ENCODE assay signal across 34 cellular contexts in the genomic region with DNA sequence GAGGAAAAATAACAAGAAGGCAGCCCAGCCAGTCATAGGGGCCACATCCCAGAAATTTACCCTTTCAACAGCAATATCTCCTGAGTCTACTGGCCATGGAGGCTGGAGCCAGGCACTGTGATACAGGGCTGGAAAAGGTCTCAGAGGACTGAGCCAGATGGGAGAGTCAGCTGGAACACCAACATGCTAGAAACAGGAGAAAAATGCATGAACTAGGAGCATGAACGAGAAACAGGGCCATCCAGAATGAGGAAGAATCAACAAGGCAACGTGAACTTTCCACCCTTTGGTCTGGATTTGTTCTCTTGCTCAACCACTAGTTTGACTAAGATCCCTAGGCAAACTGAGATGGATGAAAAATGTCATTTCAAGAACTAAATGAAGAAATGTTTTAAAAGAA. TPM values are rescaled to one million over a fixed set of nuclear protein-coding genes. Genes with fewer than 3 reads are reported as not detected.
DNase-seq lines count a peak whose midpoint lies in the region; ATAC-seq, FAIRE-seq and TF ChIP-seq lines count a peak whose summit lies in the region.
"Had no signal": no experiment of that assay in that cellular context is flagged by ENCODE, and none has a peak within 500 bp of the region (broad histone marks: within the 10 kb centered on the region; RNA-seq: fewer than 3 reads in every experiment).

No MANE protein-coding gene starts in this region.

- POLR2A ChIA-PET in PC-3 (lab: Charles Lee; ENCODE audit: unreplicated experiment), result no interaction called here

- H3K36me3 ChIP-seq in adipocyte (ENCODE audit: control insufficient read depth, insufficient read depth, low read length, severe bottlenecking) (no peaks in the 10 kb centered on the region), kidney (ENCODE audit: control insufficient read depth in 1 of 2, insufficient read depth in 2 of 2, low read length in 2 of 2) (no peaks in the 10 kb centered on the region), skeletal muscle tissue (ENCODE audit: control insufficient read depth in 3 of 3, insufficient read depth in 3 of 3, low read length in 3 of 3) (peaks cover 0 to 2% (median 0%) of the 10 kb centered on the region in 3 donors), PC-3 (ENCODE audit: low read depth, low read length) (no peaks in the 10 kb centered on the region)
- H3K36me3 ChIP-seq: gastrocnemius medialis had no signal

- H3K4me2 ChIP-seq in PC-3 (ENCODE audit: low read length), result no peak overlapping the region
- H3K4me2 ChIP-seq: A549, GM23338 had no signal

- ATAC-seq in HG02970 (IDR thresholded peaks at IDR 0.05; ENCODE audit: low FRiP score, unreplicated experiment) (no peak), PC-3 (no peak)
- ATAC-seq: A549; activated CD8-positive, alpha-beta memory T cell treated with anti-CD3 and anti-CD28 coated beads, Interleukin-2, amount 10 ng/mL, durations not matched to agents 7 days and 5 days; activated T-cell treated with anti-CD3 and anti-CD28 coated beads, Interleukin-2, amount 50 U/mL, for 4 hours; gastrocnemius medialis; GM23338; SK-N-SH treated with all-trans-retinoic acid at 6 μM for 48 hours had no signal

- DNase-seq in adipocyte (ENCODE audit: low read depth), result no peak
- peak; percentile 55 for DNase-seq in fibroblast of the aortic adventitia (ENCODE audit: low read depth)
- peak; percentile 65 for DNase-seq in kidney
- DNase-seq in PC-3, result no peak
- DNase-seq in NOMO-1 (lab: John Stamatoyannopoulos, UW; ENCODE audit: unreplicated experiment in 2 of 2), result no peak
- no peak for DNase-seq in dorsolateral prefrontal cortex
- DNase-seq: activated CD4-positive, alpha-beta T cell treated with anti-CD3 and anti-CD28 coated beads, Interleukin-2, amount 50 U/mL, for 4 hours; activated CD4-positive, CD25-positive, alpha-beta regulatory T cell; activated CD8-positive, alpha-beta memory T cell treated with anti-CD3 and anti-CD28 coated beads, Interleukin-2, amount 10 ng/mL, durations not matched to agents 7 days and 5 days; activated gamma-delta T cell; activated naive CD8-positive, alpha-beta T cell treated with anti-CD3 and anti-CD28 coated beads for 36 hours; activated T-cell treated with anti-CD3 and anti-CD28 coated beads, Interleukin-2, amount 50 U/mL, for 4 hours; Calu3; CD4-positive, CD25-positive, alpha-beta regulatory T cell; cerebellar nuclear complex; DND-41; gastrocnemius medialis; GF-D8; NCI-H1048; NCI-H1694; NCI-H2171 treated with DMSO at 0.1 percent for 48 hours; NCI-H510A; OCI-M1; posterior cingulate gyrus; stimulated activated CD4-positive, alpha-beta T cell treated with anti-CD3 and anti-CD28 coated beads, Interleukin-15, amount 100 ng/mL, for 24 hours; stimulated activated naive CD4-positive, alpha-beta T cell had no signal

- H3K9ac ChIP-seq in adipocyte (ENCODE audit: low read length) (peak overlapping the region; percentile 9), kidney (ENCODE audit: low read length in 2 of 2) (no peak overlapping the region), skeletal muscle tissue (ENCODE audit: low read depth in 1 of 3, low read length in 3 of 3) (no peak overlapping the region), PC-3 (ENCODE audit: low read length) (no peak overlapping the region)

- CTCF ChIA-PET in PC-3 (lab: Charles Lee), result no interaction called here

- no peaks in the 10 kb centered on the region for H3F3A ChIP-seq in PC-3 (ENCODE audit: low read length, unreplicated experiment)

- no peak for FAIRE-seq in kidney (lab: Jason Lieb, UNC)
- FAIRE-seq: A549, TTC549 had no signal

- no peak overlapping the region for H2AFZ ChIP-seq in PC-3 (ENCODE audit: low read length)
- H2AFZ ChIP-seq: GM23338 had no signal

- H3K9me2 ChIP-seq in PC-3 (replicated peaks; ENCODE audit: low read length), result no peaks in the 10 kb centered on the region

- intact Hi-C loops in kidney (cut with DNase I) (no loop called here), PC-3 (cut with micrococcal nuclease) (no loop called here), dorsolateral prefrontal cortex (cut with DNase I) (no loop called here)

- H3K79me2 ChIP-seq in PC-3 (ENCODE audit: low read length), result no peaks in the 10 kb centered on the region

- H3K4me3 ChIP-seq in adipocyte (ENCODE audit: low read length) (no peak overlapping the region), fibroblast of the aortic adventitia (ENCODE audit: low read depth, low read length) (no peak overlapping the region), kidney (ENCODE audit: low read length in 2 of 2) (no peak overlapping the region), skeletal muscle tissue (ENCODE audit: low read length in 3 of 3) (no peak overlapping the region), PC-3 (ENCODE audit: low read length) (no peak overlapping the region), dorsolateral prefrontal cortex (no peak overlapping the region)
- H3K4me3 ChIP-seq: A549, gastrocnemius medialis, GM23338, vagina had no signal

- TF ChIP-seq CTCF in fibroblast of the aortic adventitia (IDR thresholded peaks at IDR 0.05; ENCODE audit: insufficient read depth, low read length) (no peak), kidney (IDR thresholded peaks at IDR 0.05; ENCODE audit: borderline replicate concordance, extremely low read depth, insufficient read depth) (no peak), PC-3 (conservative IDR thresholded peaks at IDR 0.05; ENCODE audit: low read depth, low read length) (no peak), dorsolateral prefrontal cortex (IDR thresholded peaks at IDR 0.05 in 54 of 56, conservative IDR thresholded peaks at IDR 0.05 in 2 of 56; ENCODE audit: low read depth in 1 of 56, partially characterized antibody in 56 of 56) (no peak)

- no TSS peak for BruUV-seq in PC-3 (replicated peaks; lab: Mats Ljungman, UMichigan)

- H4K20me1 ChIP-seq in PC-3 (ENCODE audit: low read length), result no peaks in the 10 kb centered on the region

- H3K4me1 ChIP-seq in adipocyte (ENCODE audit: control insufficient read depth, insufficient read depth, low read length) (peaks cover 35% of the 10 kb centered on the region), kidney (ENCODE audit: control insufficient read depth in 1 of 2, insufficient read depth in 1 of 2, low read depth in 1 of 2, low read length in 2 of 2) (no peaks in the 10 kb centered on the region), skeletal muscle tissue (ENCODE audit: control insufficient read depth in 3 of 3, insufficient read depth in 3 of 3, low read length in 3 of 3) (no peaks in the 10 kb centered on the region), PC-3 (ENCODE audit: insufficient read depth, low read length) (no peaks in the 10 kb centered on the region)
- H3K4me1 ChIP-seq: A549 had no signal

- peaks cover 6% of the 10 kb centered on the region for H3K9me3 ChIP-seq in adipocyte (ENCODE audit: control insufficient read depth, low read length)
- H3K9me3 ChIP-seq in kidney (ENCODE audit: control insufficient read depth in 1 of 2, low read length in 2 of 2), result peaks cover 0 to 9% of the 10 kb centered on the region in 2 donors
- peaks cover 0 to 3% (median 0%) of the 10 kb centered on the region in 3 donors for H3K9me3 ChIP-seq in skeletal muscle tissue (ENCODE audit: control insufficient read depth in 3 of 3, low read length in 3 of 3)
- no peaks in the 10 kb centered on the region for H3K9me3 ChIP-seq in PC-3 (ENCODE audit: low read length)
- H3K9me3 ChIP-seq: gastrocnemius medialis had no signal

- no peak overlapping the region for H3K27ac ChIP-seq in kidney (ENCODE audit: low read depth in 2 of 2, low read length in 2 of 2)
- peak overlapping the region; percentile 27 for H3K27ac ChIP-seq in skeletal muscle tissue (ENCODE audit: low read depth, low read length)
- no peak overlapping the region for H3K27ac ChIP-seq in PC-3 (ENCODE audit: low read length)
- H3K27ac ChIP-seq in dorsolateral prefrontal cortex, result no peak overlapping the region
- H3K27ac ChIP-seq: A549, gastrocnemius medialis, vagina had no signal

- H3K27me3 ChIP-seq in adipocyte (replicated peaks; ENCODE audit: control insufficient read depth, insufficient read depth, low read length) (no peaks in the 10 kb centered on the region), skeletal muscle tissue (ENCODE audit: control insufficient read depth in 3 of 3, insufficient read depth in 3 of 3, low read length in 3 of 3) (no peaks in the 10 kb centered on the region), PC-3 (ENCODE audit: low read length) (no peaks in the 10 kb centered on the region), dorsolateral prefrontal cortex (no peaks in the 10 kb centered on the region)
- H3K27me3 ChIP-seq: gastrocnemius medialis, vagina had no signal

RNA-seq across cellular contexts. Expression of a gene that starts 13.1 kb away (rescaled TPM):
- 0.57 and 13.0 TPM in 2 replicates for total RNA-seq in fibroblast of the aortic adventitia (ENCODE audit: low replicate concordance)
- 9.4 TPM for total RNA-seq in kidney
- 2.1 TPM for polyA plus RNA-seq in kidney (ENCODE audit: insufficient read depth, low read depth, low replicate concordance)
- 25.1 TPM for total RNA-seq in skeletal muscle tissue
- total RNA-seq in PC-3 (2014; rRNA removed), result 0.84 and 1.8 TPM in 2 replicates
- 10 to 100 TPM; 11.0 to 55.1 (median 34.3) TPM for total RNA-seq in dorsolateral prefrontal cortex
- total RNA-seq: activated CD8-positive, alpha-beta memory T cell treated with anti-CD3 and anti-CD28 coated beads, Interleukin-2, amount 10 ng/mL, durations not matched to agents 7 days and 5 days; activated naive CD8-positive, alpha-beta T cell treated with anti-CD3 and anti-CD28 coated beads for 36 hours; CD4-positive, CD25-positive, alpha-beta regulatory T cell had no signal
- polyA plus RNA-seq: IgD-negative memory B cell had no signal

Comparison
In these comparisons a context has a peak if more than half of its experiments do, and no peak if none do; other contexts are left out.
1. DNase-seq: peak in fibroblast of the aortic adventitia (single experiment) and kidney (single experiment); none in adipocyte (single experiment), PC-3 (single experiment), NOMO-1 (0 of 2) and dorsolateral prefrontal cortex (0 of 10).